15 cellular contexts compared by ENCODE assay signal in the genomic region with DNA sequence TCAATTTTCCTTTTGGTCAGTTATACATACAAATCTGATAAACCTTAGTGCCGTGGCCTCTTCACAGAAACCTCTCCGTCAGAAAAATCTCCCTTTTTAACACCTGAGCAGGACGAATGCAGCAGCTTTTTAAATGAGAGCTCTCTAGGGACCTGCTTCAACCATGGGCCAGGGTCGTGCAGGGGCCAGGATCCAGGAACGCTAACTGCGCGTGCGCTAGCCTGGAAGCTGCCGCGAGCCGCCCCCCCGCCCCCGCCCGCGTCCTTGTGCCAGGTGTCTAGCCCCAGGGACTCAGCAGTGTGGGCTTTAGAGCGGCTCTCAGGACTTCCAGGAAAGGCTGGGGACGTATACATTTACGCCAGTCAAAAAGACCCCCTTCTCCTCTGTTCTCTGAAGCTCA.
DNase-seq lines count a peak whose midpoint lies in the region; ATAC-seq lines count a peak whose summit lies in the region.
"Had no signal": no experiment of that assay in that cellular context is flagged by ENCODE, and none has a peak within 500 bp of the region (broad histone marks: within the 10 kb centered on the region; RNA-seq: fewer than 3 reads in every experiment).

No MANE protein-coding gene starts in this region.

- H3K4me1 Mint-ChIP-seq in stimulated activated naive CD8-positive, alpha-beta T cell treated with anti-CD3 and anti-CD28 coated beads, Interleukin-15, amount 100 ng/mL, for 72 hours: no peaks in the 10 kb centered on the region

- ATAC-seq in stimulated activated naive CD8-positive, alpha-beta T cell treated with anti-CD3 and anti-CD28 coated beads, Interleukin-15, amount 100 ng/mL, for 72 hours: no peak
- ATAC-seq: CD8-positive, alpha-beta T cell had no signal

- H3K27ac Mint-ChIP-seq in stimulated activated naive CD8-positive, alpha-beta T cell treated with anti-CD3 and anti-CD28 coated beads, Interleukin-15, amount 100 ng/mL, for 72 hours: no peak overlapping the region
- H3K27ac Mint-ChIP-seq: CD8-positive, alpha-beta T cell had no signal

- no peak overlapping the region for H3K4me3 Mint-ChIP-seq in stimulated activated naive CD8-positive, alpha-beta T cell treated with anti-CD3 and anti-CD28 coated beads, Interleukin-15, amount 100 ng/mL, for 72 hours
- H3K4me3 Mint-ChIP-seq: CD8-positive, alpha-beta T cell had no signal

- DNase-seq in NCI-H1092 treated with DMSO at 0.1 percent for 48 hours (lab: John Stamatoyannopoulos, UW): peak; percentile 16
- no peak for DNase-seq in NCI-H1092 (lab: John Stamatoyannopoulos, UW)
- DNase-seq in NCI-H2227 (lab: John Stamatoyannopoulos, UW; ENCODE audit: unreplicated experiment): peak; percentile 12
- DNase-seq in NCI-H2227 treated with DMSO at 0.1 percent for 48 hours (lab: John Stamatoyannopoulos, UW): no peak
- peak; percentile 28 for DNase-seq in left kidney (ENCODE audit: low read depth, low spot score)
- DNase-seq in effector CD4-positive, alpha-beta T cell: no peak
- DNase-seq in stimulated activated naive CD8-positive, alpha-beta T cell treated with anti-CD3 and anti-CD28 coated beads, Interleukin-15, amount 100 ng/mL, for 72 hours: no peak
- DNase-seq: AML-193; C1 segment of cervical spinal cord; Caco-2; CD8-positive, alpha-beta T cell; DMS153; DND-41; GOT3; HCEC 1CT had no signal

- no peaks in the 10 kb centered on the region for H3K9me3 Mint-ChIP-seq in stimulated activated naive CD8-positive, alpha-beta T cell treated with anti-CD3 and anti-CD28 coated beads, Interleukin-15, amount 100 ng/mL, for 72 hours
- H3K9me3 Mint-ChIP-seq: CD8-positive, alpha-beta T cell had no signal

- peaks cover 27% of the 10 kb centered on the region for H3K27me3 Mint-ChIP-seq in stimulated activated naive CD8-positive, alpha-beta T cell treated with anti-CD3 and anti-CD28 coated beads, Interleukin-15, amount 100 ng/mL, for 72 hours

Comparison
In these comparisons a context has a peak if more than half of its experiments do, and no peak if none do; other contexts are left out.
1. DNase-seq: peak in NCI-H1092 treated with DMSO at 0.1 percent for 48 hours (single experiment), NCI-H2227 (single experiment) and left kidney (single experiment); none in NCI-H1092 (single experiment), NCI-H2227 treated with DMSO at 0.1 percent for 48 hours (single experiment), effector CD4-positive, alpha-beta T cell (single experiment) and stimulated activated naive CD8-positive, alpha-beta T cell treated with anti-CD3 and anti-CD28 coated beads, Interleukin-15, amount 100 ng/mL, for 72 hours (0 of 2).